ENCODE assay signal across 17 cellular contexts in the genomic region with DNA sequence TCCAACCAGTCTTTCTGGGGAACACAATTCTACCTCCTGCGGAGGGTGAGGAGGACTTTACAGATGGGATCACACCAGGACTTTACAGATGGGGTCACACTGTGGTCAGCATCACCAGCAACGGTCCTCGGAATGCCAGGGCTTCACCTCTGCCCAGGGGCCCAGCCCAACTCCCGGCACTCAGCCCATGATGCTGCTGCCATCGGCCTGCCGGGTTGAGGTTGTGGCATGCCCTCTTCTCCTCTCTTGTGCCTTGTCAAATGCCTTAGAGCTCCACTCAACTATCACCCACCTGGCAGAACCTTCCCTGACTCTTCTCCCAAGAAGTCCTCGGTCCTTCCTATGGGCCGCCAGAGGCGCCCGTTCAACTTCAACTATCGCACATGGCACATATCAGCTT.
DNase-seq lines count a peak whose midpoint lies in the region; TF ChIP-seq lines count a peak whose summit lies in the region.
"Had no signal": no experiment of that assay in that cellular context is flagged by ENCODE, and none has a peak within 500 bp of the region (broad histone marks: within the 10 kb centered on the region; RNA-seq: fewer than 3 reads in every experiment).

No MANE protein-coding gene starts in this region.

- H3K27ac Mint-ChIP-seq in activated T-cell treated with anti-CD3 and anti-CD28 coated beads, Interleukin-2, amount 50 U/mL, for 24 hours, result peak overlapping the region; percentile 18
- H3K27ac Mint-ChIP-seq in osteocyte (ENCODE audit: unreplicated experiment), result peak overlapping the region; percentile 6
- H3K27ac Mint-ChIP-seq: B cell; CD4-positive, alpha-beta T cell had no signal

- no peak for TF ChIP-seq CTCF in osteocyte (IDR thresholded peaks at IDR 0.05)

- H3K9me3 Mint-ChIP-seq in activated T-cell treated with anti-CD3 and anti-CD28 coated beads, Interleukin-2, amount 50 U/mL, for 24 hours, result no peaks in the 10 kb centered on the region
- peaks cover 7% of the 10 kb centered on the region for H3K9me3 Mint-ChIP-seq in osteocyte (ENCODE audit: unreplicated experiment)
- H3K9me3 Mint-ChIP-seq: CD4-positive, alpha-beta T cell; CD8-positive, alpha-beta memory T cell had no signal

- no peaks in the 10 kb centered on the region for H3K27me3 Mint-ChIP-seq in activated T-cell treated with anti-CD3 and anti-CD28 coated beads, Interleukin-2, amount 50 U/mL, for 24 hours
- H3K27me3 Mint-ChIP-seq in osteocyte (ENCODE audit: unreplicated experiment), result no peaks in the 10 kb centered on the region
- H3K27me3 Mint-ChIP-seq: B cell; CD4-positive, alpha-beta T cell had no signal

- no peak for DNase-seq in activated T-cell treated with anti-CD3 and anti-CD28 coated beads, Interleukin-2, amount 50 U/mL, for 24 hours
- DNase-seq in activated T-cell treated with anti-CD3 and anti-CD28 coated beads, Interleukin-2, amount 50 U/mL, for 48 hours, result no peak
- DNase-seq in osteocyte (ENCODE audit: extremely low spot score, unreplicated experiment) (no peak), NCI-H2196 treated with DMSO at 0.1 percent for 48 hours (lab: John Stamatoyannopoulos, UW; ENCODE audit: unreplicated experiment) (no peak), activated gamma-delta T cell (lab: John Stamatoyannopoulos, UW) (no peak)
- DNase-seq: AML-193; CD4-positive, alpha-beta T cell; CD8-positive, alpha-beta memory T cell; COR-L47; DMS 273 treated with DMSO at 0.1 percent for 48 hours; DMS153; DMS53; DMS79; DND-41; EL; GDM1 had no signal

- peaks cover 2% of the 10 kb centered on the region for H3K4me1 Mint-ChIP-seq in activated T-cell treated with anti-CD3 and anti-CD28 coated beads, Interleukin-2, amount 50 U/mL, for 24 hours (ENCODE audit: low read depth)
- H3K4me1 Mint-ChIP-seq in osteocyte (ENCODE audit: unreplicated experiment), result peaks cover 7% of the 10 kb centered on the region
- H3K4me1 Mint-ChIP-seq: B cell; CD8-positive, alpha-beta memory T cell had no signal

- H3K4me3 Mint-ChIP-seq in activated T-cell treated with anti-CD3 and anti-CD28 coated beads, Interleukin-2, amount 50 U/mL, for 24 hours, result no peak overlapping the region
- H3K4me3 Mint-ChIP-seq in osteocyte (ENCODE audit: unreplicated experiment), result no peak overlapping the region
- H3K4me3 Mint-ChIP-seq: B cell; CD4-positive, alpha-beta T cell; CD8-positive, alpha-beta memory T cell had no signal

- H3K36me3 Mint-ChIP-seq in activated T-cell treated with anti-CD3 and anti-CD28 coated beads, Interleukin-2, amount 50 U/mL, for 24 hours (ENCODE audit: low read depth), result no peaks in the 10 kb centered on the region
- peaks cover 45% of the 10 kb centered on the region for H3K36me3 Mint-ChIP-seq in osteocyte (ENCODE audit: unreplicated experiment)
- H3K36me3 Mint-ChIP-seq: CD8-positive, alpha-beta memory T cell had no signal
